23 cellular contexts compared by ENCODE assay signal in the genomic region with DNA sequence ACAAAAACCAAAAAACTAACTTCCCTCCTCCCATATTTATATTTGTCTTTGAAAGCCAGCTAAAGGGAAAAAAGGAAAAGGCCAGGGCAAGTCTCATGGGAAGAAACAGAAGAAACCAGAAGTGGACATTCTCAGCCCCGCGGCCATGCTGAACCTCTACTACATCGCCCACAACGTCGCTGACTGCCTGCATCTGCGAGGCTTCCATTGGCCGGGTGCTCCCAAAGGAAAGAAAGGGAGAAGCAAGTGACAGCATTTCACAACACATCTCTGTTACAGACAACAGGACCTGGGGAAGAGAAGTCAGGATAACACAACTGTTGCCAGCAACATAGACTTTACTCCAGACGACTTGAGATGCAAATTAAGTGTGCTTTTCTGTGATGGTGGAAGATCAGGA. TPM values are rescaled to one million over a fixed set of nuclear protein-coding genes. Genes with fewer than 3 reads are reported as not detected.
A peak's percentile ranks its signal among the peaks of the same experiment; 100 is the strongest.
DNase-seq lines count a peak whose midpoint lies in the region; ATAC-seq, FAIRE-seq and TF ChIP-seq lines count a peak whose summit lies in the region.
"Had no signal": no experiment of that assay in that cellular context is flagged by ENCODE, and none has a peak within 500 bp of the region (broad histone marks: within the 10 kb centered on the region; RNA-seq: fewer than 3 reads in every experiment).

No MANE protein-coding gene starts in this region.

- H4K20me1 ChIP-seq in Loucy (ENCODE audit: insufficient read depth, low read length, poor library complexity, severe bottlenecking) = no peaks in the 10 kb centered on the region
- no peaks in the 10 kb centered on the region for H4K20me1 ChIP-seq in H1 (replicated peaks in 1 of 2; ENCODE audit: control insufficient read depth in 1 of 2, insufficient read depth in 2 of 2, low read length in 2 of 2)
- no peaks in the 10 kb centered on the region for H4K20me1 ChIP-seq in neural progenitor cell (ENCODE audit: low read depth)

- no peak for FAIRE-seq in H1 (lab: Jason Lieb, UNC)
- FAIRE-seq: GM12878, GM19239, H54 had no signal

- no peak overlapping the region; the same call in 1 of the 2 replicates for H3K18ac ChIP-seq in H1 (ENCODE audit: extremely low read depth, low read length)

- H3K36me3 ChIP-seq in ACC112 (ENCODE audit: insufficient read depth, low read length) = no peaks in the 10 kb centered on the region
- no peaks in the 10 kb centered on the region for H3K36me3 ChIP-seq in Loucy (ENCODE audit: insufficient read depth, low read length)
- no peaks in the 10 kb centered on the region for H3K36me3 ChIP-seq in H1 (ENCODE audit: control insufficient read depth in 2 of 4, insufficient read depth in 4 of 4, low read length in 3 of 4)
- H3K36me3 ChIP-seq in neural progenitor cell = no peaks in the 10 kb centered on the region

- no peaks in the 10 kb centered on the region for H3K27me3 ChIP-seq in ACC112 (ENCODE audit: insufficient read depth, low read length)
- H3K27me3 ChIP-seq in Loucy (ENCODE audit: insufficient read depth, low read length, poor library complexity, severe bottlenecking) = no peaks in the 10 kb centered on the region
- H3K27me3 ChIP-seq in H1 (replicated peaks in 1 of 4; ENCODE audit: control insufficient read depth in 3 of 4, extremely low read depth in 1 of 4, insufficient read depth in 3 of 4, low read length in 3 of 4) = no peaks in the 10 kb centered on the region
- no peaks in the 10 kb centered on the region for H3K27me3 ChIP-seq in neural progenitor cell

- H3K9ac ChIP-seq in Loucy (ENCODE audit: low read depth, low read length, poor library complexity, severe bottlenecking) = no peak overlapping the region
- H3K9ac ChIP-seq in H1 (replicated peaks in 1 of 4; ENCODE audit: extremely low read depth in 1 of 4, low read depth in 3 of 4, low read length in 3 of 4) = no peak overlapping the region
- no peak overlapping the region for H3K9ac ChIP-seq in neural progenitor cell

- no peaks in the 10 kb centered on the region for H3K4me1 Mint-ChIP-seq in neural progenitor cell

- no peak overlapping the region for H2BK15ac ChIP-seq in H1 (ENCODE audit: low read length)

- H2BK12ac ChIP-seq in H1 (ENCODE audit: low read depth, low read length) = no peak overlapping the region

- TF ChIP-seq CTCF in Loucy (conservative IDR thresholded peaks at IDR 0.05; ENCODE audit: low read length) (no peak), H1 (IDR thresholded peaks at IDR 0.05; ENCODE audit: control extremely low read depth in 1 of 3, insufficient read depth in 1 of 3, low read depth in 1 of 3, low read length in 3 of 3) (no peak), neural progenitor cell (IDR thresholded peaks at IDR 0.05) (no peak)

- H3K23ac ChIP-seq in H1 (ENCODE audit: insufficient read length) = no peak overlapping the region

- no peak overlapping the region for H3K4ac ChIP-seq in H1 (replicated peaks; ENCODE audit: insufficient read length, low read depth, low read length)

- 88% methylated on average over 8 of the region's 8 CpGs; no CpG with 5 or more reads in 1 of the 2 experiments for WGBS in H1 (ENCODE audit: extremely low coverage in 1 of 2, insufficient coverage in 1 of 2, insufficient read length in 1 of 2, insufficient replicate concordance in 2 of 2, low coverage in 1 of 2, low lambda C conversion rate in 2 of 2, missing lambda C conversion rate in 1 of 2), 2 experiments

- no peak for TF ChIP-seq EP300 in H1 (IDR thresholded peaks at IDR 0.05; ENCODE audit: borderline replicate concordance in 1 of 2, low read depth in 2 of 2, low read length in 2 of 2)

- CTCF ChIA-PET in H1 (lab: Charles Lee; ENCODE audit: partially characterized antibody) = no interaction called here

- H3K14ac ChIP-seq in H1 (ENCODE audit: insufficient read length) = no peak overlapping the region

- no peaks in the 10 kb centered on the region for H3K79me1 ChIP-seq in H1 (ENCODE audit: low read depth, low read length)

- no peak overlapping the region for H3K4me2 ChIP-seq in Loucy (ENCODE audit: low read depth, low read length, poor library complexity, severe bottlenecking)
- no peak overlapping the region for H3K4me2 ChIP-seq in H1 (ENCODE audit: insufficient read depth in 1 of 2, low read depth in 2 of 2, low read length in 2 of 2)
- no peak overlapping the region for H3K4me2 ChIP-seq in neural progenitor cell

- H2BK20ac ChIP-seq in H1 (ENCODE audit: low read length) = no peak overlapping the region

- H3K9me3 Mint-ChIP-seq in neural progenitor cell = no peaks in the 10 kb centered on the region
- H3K9me3 Mint-ChIP-seq: CD4-positive, alpha-beta T cell had no signal

- H3F3A ChIP-seq in Loucy (ENCODE audit: low read depth) (no peaks in the 10 kb centered on the region), neural progenitor cell (ENCODE audit: low read depth) (no peaks in the 10 kb centered on the region)

- no peak for ATAC-seq in HG03432 (IDR thresholded peaks at IDR 0.05; ENCODE audit: unreplicated experiment)
- ATAC-seq: GM12878 had no signal

- no peak overlapping the region for H3K4me3 Mint-ChIP-seq in neural progenitor cell
- H3K4me3 Mint-ChIP-seq: CD4-positive, alpha-beta T cell had no signal

- H3K4me1 ChIP-seq in ACC112 (ENCODE audit: control insufficient read depth, insufficient read depth, low read length, unreplicated experiment) (no peaks in the 10 kb centered on the region), Loucy (ENCODE audit: insufficient read depth, low read length, poor library complexity, severe bottlenecking) (no peaks in the 10 kb centered on the region), H1 (replicated peaks in 1 of 4; ENCODE audit: control insufficient read depth in 3 of 4, insufficient read depth in 4 of 4, low read length in 3 of 4) (peaks cover 2 to 6% (median 4%) of the 10 kb centered on the region in 4 experiments; a peak in 5 of 7 replicates), neural progenitor cell (no peaks in the 10 kb centered on the region)

- H4K5ac ChIP-seq in H1 (ENCODE audit: insufficient read length, low read depth, low read length) = no peak overlapping the region

- H3K79me2 ChIP-seq in ACC112 (ENCODE audit: control insufficient read depth, insufficient read depth, low read length, unreplicated experiment) (no peaks in the 10 kb centered on the region), Loucy (ENCODE audit: insufficient read depth, low read length) (no peaks in the 10 kb centered on the region), H1 (ENCODE audit: control insufficient read depth in 1 of 2, insufficient read depth in 2 of 2, low read length in 2 of 2) (no peaks in the 10 kb centered on the region), neural progenitor cell (ENCODE audit: low read depth) (no peaks in the 10 kb centered on the region)

- H3K9me3 ChIP-seq in Loucy (ENCODE audit: insufficient read depth, low read depth, low read length) = no peaks in the 10 kb centered on the region
- H3K9me3 ChIP-seq in H1 (ENCODE audit: insufficient read depth in 2 of 2, low read depth in 1 of 2, low read length in 1 of 2) = no peaks in the 10 kb centered on the region
- no peaks in the 10 kb centered on the region for H3K9me3 ChIP-seq in neural progenitor cell (ENCODE audit: low read depth)

- no peak for TF ChIP-seq POLR2A in H1 (IDR thresholded peaks at IDR 0.05; ENCODE audit: control extremely low read depth in 1 of 2, low read depth in 2 of 2, low read length in 2 of 2)

- H4K8ac ChIP-seq in H1 (ENCODE audit: extremely low read depth, insufficient read depth, low read length) = no peak overlapping the region

- no peaks in the 10 kb centered on the region for H3K36me3 Mint-ChIP-seq in neural progenitor cell

- H3K27ac Mint-ChIP-seq in neural progenitor cell = peak overlapping the region; percentile 21
- H3K27ac Mint-ChIP-seq: CD4-positive, alpha-beta T cell had no signal

- H2AFZ ChIP-seq in ACC112 (ENCODE audit: low read length, unreplicated experiment) = peak overlapping the region; percentile 3
- peak overlapping the region; percentile 7; the same call in 1 of the 2 replicates for H2AFZ ChIP-seq in Loucy (ENCODE audit: low read length)
- H2AFZ ChIP-seq in H1 (ENCODE audit: low read length) = 0 out of 2 replicates have a peak overlapping the region, but pooled peaks have one; percentile 17
- H2AFZ ChIP-seq in neural progenitor cell (replicated peaks) = peak overlapping the region; percentile 50

- TF ChIP-seq RAD21 in H1 (IDR thresholded peaks at IDR 0.05 in 1 of 2, conservative IDR thresholded peaks at IDR 0.05 in 1 of 2; ENCODE audit: low read depth in 2 of 2, low read length in 2 of 2) = no peak

- no peak overlapping the region for H2AK5ac ChIP-seq in H1 (ENCODE audit: low read depth, low read length)

- H3K27ac ChIP-seq in ACC112 (ENCODE audit: low read depth, low read length) (no peak overlapping the region), H1 (ENCODE audit: low read depth, low read length) (no peak overlapping the region), neural progenitor cell (no peak overlapping the region)
- H3K27ac ChIP-seq: C4-2B, HL-60 had no signal

- peaks cover 11% of the 10 kb centered on the region for H3K27me3 Mint-ChIP-seq in neural progenitor cell (ENCODE audit: insufficient read depth, low read depth)
- H3K27me3 Mint-ChIP-seq: CD4-positive, alpha-beta T cell had no signal

- no peak overlapping the region for H2BK5ac ChIP-seq in H1 (ENCODE audit: low read depth, low read length)

- POLR2A ChIA-PET in H1 (lab: Charles Lee; ENCODE audit: partially characterized antibody) = no interaction called here

- no peaks in the 10 kb centered on the region for H3K9me2 ChIP-seq in Loucy (replicated peaks; ENCODE audit: low read depth, low read length)

- no peak overlapping the region for H4K91ac ChIP-seq in H1 (replicated peaks; ENCODE audit: insufficient read length, low read length)

- no peak overlapping the region for H2BK120ac ChIP-seq in H1 (replicated peaks; ENCODE audit: low read depth, low read length)

- H3K23me2 ChIP-seq in H1 (ENCODE audit: low read depth, low read length) = no peaks in the 10 kb centered on the region

- no peak overlapping the region for H3K4me3 ChIP-seq in ACC112 (ENCODE audit: low read depth, low read length)
- H3K4me3 ChIP-seq in Loucy (ENCODE audit: low read length, poor library complexity, severe bottlenecking) = no peak overlapping the region
- H3K4me3 ChIP-seq in H1 (ENCODE audit: extremely low read depth in 1 of 4, insufficient read depth in 2 of 4, low read depth in 3 of 4, low read length in 4 of 4) = no peak overlapping the region
- H3K4me3 ChIP-seq in neural progenitor cell = no peak overlapping the region
- H3K4me3 ChIP-seq: GM12878 had no signal

- H3K56ac ChIP-seq in H1 (replicated peaks; ENCODE audit: insufficient read length, low read depth, low read length) = no peak overlapping the region

- no peak for DNase-seq in H1 (ENCODE audit: low read depth in 1 of 2, low spot score in 2 of 2)
- DNase-seq in neural progenitor cell (ENCODE audit: low spot score) = no peak
- DNase-seq in NCI-H187 treated with DMSO at 0.1 percent for 48 hours (lab: John Stamatoyannopoulos, UW) = no peak
- no peak for DNase-seq in AG20443 (ENCODE audit: low spot score)
- no peak for DNase-seq in COLO829 (ENCODE audit: low spot score)
- DNase-seq: ACHN; AML-193; Calu3; CD4-positive, alpha-beta T cell; DND-41; EL; HCEC 1CT; IMR-90; KBM-7 had no signal

RNA-seq across cellular contexts. Expression of a gene that starts 9.9 kb away (rescaled TPM):
- 0.39 and 1.2 TPM in 2 replicates for total RNA-seq in H1 (2021; fragmentation: NEBNext Ultra II Directional; extraction: Animal tissue kit (Norgen Biotek cat#: 25700))
- 0.31 and 1.6 TPM in 2 replicates for polyA plus RNA-seq in H1 (2011; rRNA removed)
- polyA plus RNA-seq in H1 (2011; cell fraction: cytosol; rRNA removed) = 0.92 TPM
- not detected for polyA plus RNA-seq in H1 (2011; cell fraction: nucleus; rRNA removed)
- 0.71 to 1.7 TPM (median 0.97 TPM) in 4 replicates for polyA plus RNA-seq in H1 (2012, experiment 1 of 2)
- 0.76 TPM for polyA plus RNA-seq in H1 (2012, experiment 2 of 2)
- 0.77 TPM for polyA plus RNA-seq in H1 (2013, experiment 1 of 2)
- polyA plus RNA-seq in H1 (2013, experiment 2 of 2) = 0.53 TPM
- polyA minus RNA-seq in H1 (2011; rRNA and poly(A)+ RNA removed) = 0.22 TPM in 1 of 2 replicates, not detected in the other
- polyA minus RNA-seq in H1 (2011; cell fraction: cytosol; rRNA and poly(A)+ RNA removed) = not detected
- not detected for polyA minus RNA-seq in H1 (2011; cell fraction: nucleus; rRNA and poly(A)+ RNA removed)
- 0.53 and 0.56 TPM in 2 replicates for total RNA-seq in neural progenitor cell (ENCODE audit: low replicate concordance)
- total RNA-seq: Calu3, G401, IMR-90 had no signal
